In genomic region chrX:71215335-71215912, GRCh38 we compare ENCODE assay signal across 26 cellular contexts. TPM values are rescaled to one million over a fixed set of nuclear protein-coding genes. Genes with fewer than 3 reads are reported as not detected.
DNase-seq lines count a peak whose midpoint lies in the region; TF ChIP-seq lines count a peak whose summit lies in the region.
"Had no signal": no experiment of that assay in that cellular context is flagged by ENCODE, and none has a peak within 500 bp of the region (broad histone marks: within the 10 kb centered on the region; RNA-seq: fewer than 3 reads in every experiment).

No MANE protein-coding gene starts in this region.

- peaks cover 7% of the 10 kb centered on the region for H3K4me1 ChIP-seq in endocrine pancreas (ENCODE audit: control insufficient read depth, insufficient read depth, low read length)
- H3K4me1 ChIP-seq in muscle layer of duodenum (ENCODE audit: control insufficient read depth in 1 of 2, insufficient read depth in 2 of 2, low read length in 2 of 2), result no peaks in the 10 kb centered on the region
- H3K4me1 ChIP-seq in transverse colon, result peaks cover 0 to 5% (median 2%) of the 10 kb centered on the region in 4 donors
- H3K4me1 ChIP-seq: heart left ventricle had no signal

- no peak overlapping the region for H3K9ac ChIP-seq in endocrine pancreas (ENCODE audit: control insufficient read depth, insufficient read depth, low read length)

- no peaks in the 10 kb centered on the region for H3K27me3 ChIP-seq in endocrine pancreas (ENCODE audit: control insufficient read depth, insufficient read depth, low read length)
- no peaks in the 10 kb centered on the region for H3K27me3 ChIP-seq in muscle layer of duodenum (ENCODE audit: low read depth, low read length)
- H3K27me3 ChIP-seq in transverse colon, result no peaks in the 10 kb centered on the region
- no peaks in the 10 kb centered on the region for H3K27me3 ChIP-seq in MG63

- H3K36me3 ChIP-seq in endocrine pancreas (ENCODE audit: control insufficient read depth, insufficient read depth, low read length) (no peaks in the 10 kb centered on the region), muscle layer of duodenum (ENCODE audit: control insufficient read depth in 1 of 2, insufficient read depth in 2 of 2, low read length in 2 of 2) (no peaks in the 10 kb centered on the region), transverse colon (no peaks in the 10 kb centered on the region), MG63 (no peaks in the 10 kb centered on the region)
- H3K36me3 ChIP-seq: heart left ventricle had no signal

- no peak for TF ChIP-seq EP300 in transverse colon (IDR thresholded peaks at IDR 0.05; ENCODE audit: low read depth)

- no peak for TF ChIP-seq CTCF in transverse colon (IDR thresholded peaks at IDR 0.05)

- WGBS in transverse colon (ENCODE audit: low coverage in 1 of 2), 2 donors, result 60% methylated on average over 10 of the region's 10 CpGs; no CpG with 5 or more reads in 1 of the 2 donors

- peak overlapping the region; percentile 34 for H3K4me3 ChIP-seq in endocrine pancreas (ENCODE audit: control insufficient read depth, insufficient read depth, low read length)
- peak overlapping the region in 1 of 2 donors; percentile 11 for H3K4me3 ChIP-seq in muscle layer of duodenum (ENCODE audit: low read depth in 1 of 2, low read length in 2 of 2)
- peak overlapping the region in 3 of 4 donors; percentile 34 to 45 (median 34) for H3K4me3 ChIP-seq in transverse colon
- no peak overlapping the region for H3K4me3 ChIP-seq in MG63
- H3K4me3 ChIP-seq: heart left ventricle had no signal

- CTCF ChIA-PET in HEK293T (lab: Yijun Ruan, JAX), result no interaction called here

- intact Hi-C loops in transverse colon (cut with DNase I; ENCODE audit: low total_unique reads), result no loop called here

- in situ Hi-C loops in transverse colon (cut with MboI; ENCODE audit: low pct_ligation_motif_present in 1 of 4, low pct_unique_long_range_greater_than_20kb in 1 of 4, low sequenced_read_pairs in 3 of 4), result no loop called here

- TF ChIP-seq POLR2A in transverse colon (IDR thresholded peaks at IDR 0.05), result peak; percentile 11

- POLR2A ChIA-PET in HEK293T (lab: Yijun Ruan, JAX), result no interaction called here

- DNase-seq in NCI-H2029 (lab: John Stamatoyannopoulos, UW) (peak; percentile 36), NCI-H2029 treated with DMSO at 0.1 percent for 48 hours (lab: John Stamatoyannopoulos, UW) (no peak), transverse colon (no peak), HEK293T (ENCODE audit: extremely low spot score) (no peak), occipital lobe (lab: John Stamatoyannopoulos, UW) (no peak), MG63 (no peak)
- DNase-seq: 8988T; activated gamma-delta T cell; activated naive CD8-positive, alpha-beta T cell treated with anti-CD3 and anti-CD28 coated beads, Interleukin-2, amount 50 U/mL, for 24 hours; CD4-positive, alpha-beta memory T cell; DMS79 treated with DMSO at 0.1 percent for 48 hours; GOT3; heart left ventricle; Karpas-422; NCI-H1048; stimulated activated CD4-positive, alpha-beta T cell treated with anti-CD3 and anti-CD28 coated beads, Interleukin-1b, Interleukin-23, amount 100 ng/mL, for 48 hours; T-cell had no signal

- H3K27ac ChIP-seq in muscle layer of duodenum (ENCODE audit: low read length), result peak overlapping the region; percentile 31
- peak overlapping the region; percentile 66 to 76 (median 70) for H3K27ac ChIP-seq in transverse colon
- H3K27ac ChIP-seq: epithelial cell of prostate, heart left ventricle had no signal

- H3K9me3 ChIP-seq in endocrine pancreas (ENCODE audit: control insufficient read depth, low read length) (no peaks in the 10 kb centered on the region), muscle layer of duodenum (ENCODE audit: control insufficient read depth in 1 of 2, low read length in 2 of 2) (no peaks in the 10 kb centered on the region), transverse colon (no peaks in the 10 kb centered on the region), MG63 (no peaks in the 10 kb centered on the region)
- H3K9me3 ChIP-seq: heart left ventricle had no signal

TF ChIP-seq in HEK293T, 16 proteins besides CTCF, POLR2A, EP300 and RAD21:
- TF ChIP-seq TARDBP (IDR thresholded peaks at IDR 0.05) (no peak), ZNF384 (IDR thresholded peaks at IDR 0.05) (no peak), FOXK2 (IDR thresholded peaks at IDR 0.05) (no peak), SUZ12 (IDR thresholded peaks at IDR 0.05) (no peak)

RNA-seq across cellular contexts. Expression of gene GJB1, which starts 7.6 kb away (rescaled TPM):
- total RNA-seq in transverse colon (10 to 100 TPM; 20.9 to 73.3 (median 48.3) TPM), occipital lobe (not detected)
- total RNA-seq in MG63 (2014; rRNA removed; shearing (Covaris generic); ENCODE audit: low replicate concordance), result not detected in 2 replicates
- total RNA-seq: CD4-positive, alpha-beta memory T cell; fibroblast of villous mesenchyme; heart left ventricle; mesenteric fat pad; NCI-H460; posterior vena cava; skeletal muscle tissue; subcutaneous adipose tissue had no signal

RNA-seq across cellular contexts. Expression of gene ZMYM3, which starts 38.5 kb away (rescaled TPM):
- total RNA-seq in transverse colon (10 to 100 TPM in 3 of 4 donors, 1 to 10 TPM in 1; 5.2 to 26.9 (median 13.4) TPM), occipital lobe (24.2 TPM)
- 2.7 and 10.0 TPM in 2 replicates for total RNA-seq in MG63 (2014; rRNA removed; shearing (Covaris generic); ENCODE audit: low replicate concordance)

Comparison
In these comparisons a context has a peak if more than half of its experiments do, and no peak if none do; other contexts are left out.
1. RNA of gene GJB1, which starts 7.6 kb away (total RNA-seq): 20.9 to 73.3 TPM in transverse colon; not detected in occipital lobe (single experiment) and not detected in MG63; every median in the first group is over 10 times any median in the second.